9 cellular contexts compared by ENCODE assay signal in genomic region chr14:81062816-81063215, GRCh38.
DNase-seq lines count a peak whose midpoint lies in the region; ATAC-seq, FAIRE-seq and TF ChIP-seq lines count a peak whose summit lies in the region.
"Had no signal": no experiment of that assay in that cellular context is flagged by ENCODE, and none has a peak within 500 bp of the region (broad histone marks: within the 10 kb centered on the region; RNA-seq: fewer than 3 reads in every experiment).

No MANE protein-coding gene starts in this region.

- peak; percentile 87 for ATAC-seq in GM21447 (IDR thresholded peaks at IDR 0.05; ENCODE audit: unreplicated experiment)

- H3K27me3 ChIP-seq in WERI-Rb-1 (ENCODE audit: insufficient read depth, low read depth, severe bottlenecking) (no peaks in the 10 kb centered on the region), mesendoderm (ENCODE audit: insufficient read depth, low read length, poor library complexity) (no peaks in the 10 kb centered on the region)

- no peak overlapping the region for H3K4me2 ChIP-seq in mesendoderm (ENCODE audit: low read length)

- H3K4ac ChIP-seq in mesendoderm (ENCODE audit: low read depth, low read length), result no peak overlapping the region

- H3K23ac ChIP-seq in mesendoderm (ENCODE audit: low read length), result no peak overlapping the region

- H3K79me1 ChIP-seq in mesendoderm (ENCODE audit: low read length), result no peaks in the 10 kb centered on the region

- H3K36me3 ChIP-seq in WERI-Rb-1 (no peaks in the 10 kb centered on the region), mesendoderm (ENCODE audit: control insufficient read depth, insufficient read depth, low read length) (no peaks in the 10 kb centered on the region)

- no peak overlapping the region for H2AK5ac ChIP-seq in mesendoderm (ENCODE audit: low read length)

- H4K8ac ChIP-seq in mesendoderm (ENCODE audit: low read depth, low read length), result no peak overlapping the region

- H3K4me3 ChIP-seq in WERI-Rb-1 (ENCODE audit: low read depth, low read length) (no peak overlapping the region), mesendoderm (ENCODE audit: low read length) (no peak overlapping the region)

- WGBS in mesendoderm (ENCODE audit: extremely low coverage, insufficient coverage, low lambda C conversion rate), result no CpG with 5 or more reads among the region's 4 CpGs

- no peaks in the 10 kb centered on the region for H3K9me3 ChIP-seq in WERI-Rb-1 (ENCODE audit: severe bottlenecking)

- H4K5ac ChIP-seq in mesendoderm (ENCODE audit: low read length), result no peak overlapping the region

- H3K4me1 ChIP-seq in mesendoderm (ENCODE audit: control insufficient read depth, low read depth, low read length), result no peaks in the 10 kb centered on the region

- H3K79me2 ChIP-seq in mesendoderm (ENCODE audit: control insufficient read depth, insufficient read depth, low read length), result no peaks in the 10 kb centered on the region

- no peak overlapping the region for H3K9ac ChIP-seq in mesendoderm (ENCODE audit: low read length)

- DNase-seq in DMS 273 (lab: John Stamatoyannopoulos, UW; ENCODE audit: unreplicated experiment) (peak; percentile 57), DMS 273 treated with DMSO at 0.1 percent for 48 hours (lab: John Stamatoyannopoulos, UW) (no peak), WERI-Rb-1 (peak; percentile 29), mesendoderm (peak; percentile 66), GM19239 (ENCODE audit: insufficient read length, low spot score) (no peak)
- no peak for DNase-seq in stimulated activated CD4-positive, alpha-beta T cell treated with anti-CD3 and anti-CD28 coated beads, Interleukin-4, amount 100 ng/mL, for 24 hours

- H2BK5ac ChIP-seq in mesendoderm (ENCODE audit: low read length), result no peak overlapping the region

- TF ChIP-seq CTCF in LNCAP (IDR thresholded peaks at IDR 0.05) (peak; percentile 63), WERI-Rb-1 (IDR thresholded peaks at IDR 0.05; ENCODE audit: low read depth, low read length) (peak; percentile 56)

- H2BK15ac ChIP-seq in mesendoderm (replicated peaks; ENCODE audit: low read depth), result no peak overlapping the region

- H2BK120ac ChIP-seq in mesendoderm (ENCODE audit: low read depth, low read length), result no peak overlapping the region

- no peak for FAIRE-seq in GM19239 (lab: Jason Lieb, UNC)
- FAIRE-seq: A204.1 had no signal

- no peak overlapping the region for H3K18ac ChIP-seq in mesendoderm (ENCODE audit: low read length)

- no peak overlapping the region for H3K27ac ChIP-seq in WERI-Rb-1
- no peak overlapping the region for H3K27ac ChIP-seq in mesendoderm (ENCODE audit: low read depth, low read length)

- H3K56ac ChIP-seq in mesendoderm (ENCODE audit: low read length), result no peak overlapping the region

Comparison
In these comparisons a context has a peak if more than half of its experiments do, and no peak if none do; other contexts are left out.
1. DNase-seq: peak in DMS 273 (single experiment), WERI-Rb-1 (single experiment) and mesendoderm (single experiment); none in DMS 273 treated with DMSO at 0.1 percent for 48 hours (single experiment), GM19239 (single experiment) and stimulated activated CD4-positive, alpha-beta T cell treated with anti-CD3 and anti-CD28 coated beads, Interleukin-4, amount 100 ng/mL, for 24 hours (single experiment).